In genomic region chr19:48986211-48986610, GRCh38 we compare ENCODE assay signal across 14 cellular contexts. TPM values are rescaled to one million over a fixed set of nuclear protein-coding genes. Genes with fewer than 3 reads are reported as not detected.
DNase-seq lines count a peak whose midpoint lies in the region; ATAC-seq and TF ChIP-seq lines count a peak whose summit lies in the region.
"Had no signal": no experiment of that assay in that cellular context is flagged by ENCODE, and none has a peak within 500 bp of the region (broad histone marks: within the 10 kb centered on the region; RNA-seq: fewer than 3 reads in every experiment).

No MANE protein-coding gene starts in this region.

- H3K4me2 ChIP-seq in osteoblast (ENCODE audit: insufficient read depth, low read length), result no peak overlapping the region
- H3K4me2 ChIP-seq: KMS-11 had no signal

- H3K4me1 ChIP-seq in osteoblast (ENCODE audit: insufficient read depth, low read length), result peaks cover 3% of the 10 kb centered on the region

- H3K36me3 ChIP-seq in osteoblast (ENCODE audit: insufficient read depth, low read length), result peaks cover 35% of the 10 kb centered on the region

- no peak for ATAC-seq in GM18520 (IDR thresholded peaks at IDR 0.05; ENCODE audit: unreplicated experiment)
- ATAC-seq: Panc1, Right ventricle myocardium inferior had no signal

- peaks cover 17% of the 10 kb centered on the region for H3K79me2 ChIP-seq in osteoblast (ENCODE audit: insufficient read depth, low read length)

- H3K9me3 ChIP-seq in osteoblast (ENCODE audit: low read depth, low read length), result no peaks in the 10 kb centered on the region

- H3K27ac ChIP-seq in osteoblast (ENCODE audit: low read depth, low read length), result no peak overlapping the region
- H3K27ac ChIP-seq: KMS-11, SK-N-MC had no signal

- no peaks in the 10 kb centered on the region for H3K27me3 ChIP-seq in osteoblast (ENCODE audit: insufficient read depth, low read length)

- H3K4me3 ChIP-seq in osteoblast (ENCODE audit: insufficient read depth, low read length), result no peak overlapping the region
- H3K4me3 ChIP-seq: SK-N-MC had no signal

- H4K20me1 ChIP-seq in osteoblast (ENCODE audit: insufficient read depth, low read length), result peaks cover 10% of the 10 kb centered on the region

- DNase-seq in MV-4-11 (lab: John Stamatoyannopoulos, UW) (peak; percentile 33), osteoblast (ENCODE audit: insufficient read length, low spot score, missing footprints) (peak; percentile 14), DMS79 treated with DMSO at 0.1 percent for 48 hours (lab: John Stamatoyannopoulos, UW) (no peak)
- DNase-seq: DMS 273 treated with DMSO at 0.1 percent for 48 hours, NCI-H1105 treated with DMSO at 0.1 percent for 48 hours, NCI-H1694 treated with DMSO at 0.1 percent for 48 hours, NCI-H2107, NCI-H2227 treated with DMSO at 0.1 percent for 48 hours, NCI-H524 had no signal

- no peak for TF ChIP-seq CTCF in osteoblast (IDR thresholded peaks at IDR 0.05; ENCODE audit: extremely low read depth, low read depth, low read length)

- no peak overlapping the region for H2AFZ ChIP-seq in osteoblast (ENCODE audit: low read length)

RNA-seq across cellular contexts. Expression of gene GYS1, which starts 6.9 kb away (rescaled TPM):
- 25.6 and 44.5 TPM in 2 replicates for total RNA-seq in osteoblast

RNA-seq across cellular contexts. Expression of gene RUVBL2, which starts 7.5 kb away (rescaled TPM):
- 113 and 122 TPM in 2 replicates for total RNA-seq in osteoblast

RNA-seq across cellular contexts. Expression of gene FTL, which starts 21.1 kb away (rescaled TPM):
- 3,966 and 4,197 TPM in 2 replicates for total RNA-seq in osteoblast

RNA-seq across cellular contexts. Expression of gene LHB, which starts 30.7 kb away (rescaled TPM):
- total RNA-seq in osteoblast, result not detected in 2 replicates
- total RNA-seq: Right ventricle myocardium inferior had no signal

RNA-seq across cellular contexts. Expression of gene BAX, which starts 31.5 kb away (rescaled TPM):
- 78.4 and 78.9 TPM in 2 replicates for total RNA-seq in osteoblast
